ENCODE assay signal across 8 cellular contexts in the genomic region with DNA sequence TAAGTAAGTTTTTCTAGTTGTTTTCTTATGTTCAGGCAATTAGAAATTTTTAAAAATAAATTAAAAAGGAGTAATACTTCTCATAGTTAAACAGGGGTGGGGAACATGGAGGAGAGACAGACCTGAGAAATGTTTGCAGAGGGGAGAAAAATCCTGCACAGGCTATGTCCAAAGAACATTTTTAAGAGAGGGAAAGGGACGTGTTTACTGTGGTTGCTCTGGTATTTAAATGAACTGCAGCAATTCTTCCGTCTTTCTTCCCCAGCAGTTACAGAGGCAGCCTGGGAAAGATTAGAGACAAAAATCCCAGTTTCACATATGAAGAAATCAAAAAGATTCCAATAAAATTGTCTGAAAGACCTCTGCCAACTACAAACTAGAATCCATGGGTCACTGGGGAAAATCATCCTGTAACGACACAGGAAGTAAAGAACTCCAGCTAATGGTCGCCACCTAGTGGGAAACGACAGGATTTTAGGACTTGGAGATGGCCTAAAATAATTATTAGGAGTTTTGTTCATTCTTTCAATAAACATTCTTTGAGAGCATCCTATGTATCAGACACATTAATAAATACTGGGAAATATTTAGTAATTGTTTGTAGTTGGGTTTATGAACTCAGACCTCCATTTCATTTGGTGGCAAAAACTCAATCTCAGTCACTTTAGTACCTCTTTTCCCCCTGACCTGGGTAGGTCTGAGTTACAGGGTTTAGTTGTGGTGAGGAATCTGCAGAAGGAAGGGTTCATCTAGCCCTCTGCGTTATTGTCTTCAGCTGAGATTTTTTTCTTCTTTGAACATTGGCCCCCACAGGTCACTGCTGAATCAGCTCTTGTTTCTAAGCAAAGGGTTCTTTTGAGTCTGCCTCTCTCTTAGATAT.
DNase-seq lines count a peak whose midpoint lies in the region; ATAC-seq and TF ChIP-seq lines count a peak whose summit lies in the region.

No MANE protein-coding gene starts in this region.

- peak; percentile 80 for ATAC-seq in HG02763 (IDR thresholded peaks at IDR 0.05; ENCODE audit: unreplicated experiment)
- ATAC-seq in upper lobe of right lung = peak; percentile 88

- H3K4me3 ChIP-seq in BE2C (ENCODE audit: low read depth, low read length) = no peak overlapping the region
- H3K4me3 ChIP-seq in SK-N-MC = no peak overlapping the region
- H3K4me3 ChIP-seq in epithelial cell of esophagus (ENCODE audit: low read length) = no peak overlapping the region
- H3K4me3 ChIP-seq in upper lobe of right lung = no peak overlapping the region

- H3K4me1 ChIP-seq in BE2C = no peaks in the 10 kb centered on the region
- no peaks in the 10 kb centered on the region for H3K4me1 ChIP-seq in upper lobe of right lung

- H3K36me3 ChIP-seq in BE2C (no peaks in the 10 kb centered on the region), SK-N-MC (ENCODE audit: insufficient read depth, low read length) (no peaks in the 10 kb centered on the region), upper lobe of right lung (no peaks in the 10 kb centered on the region)

- intact Hi-C loops in upper lobe of right lung (cut with DNase I) = loop anchor here (2.0 kb wide), 1 partner anchor 119 kb away; no protein-coding TSS in a partner anchor

- in situ Hi-C loops in GM13976 (cut with MboI; ENCODE audit: low sequenced_read_pairs, unreplicated experiment) = no loop called here

- no peaks in the 10 kb centered on the region for H3K9me3 Mint-ChIP-seq in mesothelial cell of epicardium

- H3K27me3 Mint-ChIP-seq in mesothelial cell of epicardium (ENCODE audit: low read depth) = no peaks in the 10 kb centered on the region

- peak; percentile 75 for TF ChIP-seq CTCF in BE2C (IDR thresholded peaks at IDR 0.05; ENCODE audit: low read depth, low read length)
- TF ChIP-seq CTCF in GM13976 (IDR thresholded peaks at IDR 0.05; ENCODE audit: borderline replicate concordance, control extremely low read depth, extremely low read depth, insufficient read depth, missing control alignments) = peak; percentile 62
- peak; percentile 74 for TF ChIP-seq CTCF in epithelial cell of esophagus (IDR thresholded peaks at IDR 0.05; ENCODE audit: insufficient read depth, low read depth, low read length, missing control alignments)
- peak; percentile 74 for TF ChIP-seq CTCF in mesothelial cell of epicardium (IDR thresholded peaks at IDR 0.05; ENCODE audit: unreplicated experiment)
- peak; percentile 77 for TF ChIP-seq CTCF in upper lobe of right lung (IDR thresholded peaks at IDR 0.05)

- peak overlapping the region; percentile 48 for H3K27ac Mint-ChIP-seq in mesothelial cell of epicardium

- DNase-seq in BE2C (peak; percentile 64), GM13976 (ENCODE audit: low spot score) (peak; percentile 62), NAMALWA (ENCODE audit: low spot score) (peak; percentile 84), SK-N-MC (ENCODE audit: low read depth, low spot score) (peak; percentile 70), epithelial cell of esophagus (ENCODE audit: low read depth) (peak; percentile 78), mesothelial cell of epicardium (ENCODE audit: low spot score in 2 of 2, unreplicated experiment in 2 of 2) (no peak), upper lobe of right lung (no peak)

- H3K4me3 Mint-ChIP-seq in mesothelial cell of epicardium = no peak overlapping the region

- H3K9me3 ChIP-seq in BE2C = no peaks in the 10 kb centered on the region
- H3K9me3 ChIP-seq in SK-N-MC (ENCODE audit: low read depth, low read length) = no peaks in the 10 kb centered on the region
- no peaks in the 10 kb centered on the region for H3K9me3 ChIP-seq in upper lobe of right lung

- peak overlapping the region; percentile 13 for H3K9ac ChIP-seq in SK-N-MC (ENCODE audit: insufficient read length)

- H3K27ac ChIP-seq in SK-N-MC = no peak overlapping the region
- no peak overlapping the region for H3K27ac ChIP-seq in upper lobe of right lung

- no peaks in the 10 kb centered on the region for H3K36me3 Mint-ChIP-seq in mesothelial cell of epicardium

- peaks cover 10% of the 10 kb centered on the region for H3K27me3 ChIP-seq in BE2C
- no peaks in the 10 kb centered on the region for H3K27me3 ChIP-seq in upper lobe of right lung

- peaks cover 9% of the 10 kb centered on the region for H3K4me1 Mint-ChIP-seq in mesothelial cell of epicardium

Comparison
In these comparisons a context has a peak if more than half of its experiments do, and no peak if none do; other contexts are left out.
1. DNase-seq: peak in BE2C (single experiment), GM13976 (single experiment), NAMALWA (single experiment), SK-N-MC (single experiment) and epithelial cell of esophagus (single experiment); none in mesothelial cell of epicardium (0 of 2) and upper lobe of right lung (single experiment).
2. Peak in every context shown above with its lines, with median percentiles within 50 percentile points of each other: CTCF ChIP-seq.